ENCODE assay signal across 13 cellular contexts in genomic region chrX:24493740-24494543, GRCh38. TPM values are rescaled to one million over a fixed set of nuclear protein-coding genes. Genes with fewer than 3 reads are reported as not detected.
A peak's percentile ranks its signal among the peaks of the same experiment; 100 is the strongest.
DNase-seq lines count a peak whose midpoint lies in the region; ATAC-seq and TF ChIP-seq lines count a peak whose summit lies in the region.
"Had no signal": no experiment of that assay in that cellular context is flagged by ENCODE, and none has a peak within 500 bp of the region (broad histone marks: within the 10 kb centered on the region; RNA-seq: fewer than 3 reads in every experiment).

No MANE protein-coding gene starts in this region.

- H3K4me2 ChIP-seq in hepatocyte = peak overlapping the region; percentile 66

- H2AFZ ChIP-seq in hepatocyte = no peak overlapping the region

- peak overlapping the region; percentile 48 for H3K4me3 Mint-ChIP-seq in activated CD4-positive, alpha-beta T cell treated with anti-CD3 and anti-CD28 coated beads, Interleukin-2, amount 10 ng/mL, durations not matched to agents 24 days and 14 days

- H4K20me1 ChIP-seq in hepatocyte (ENCODE audit: insufficient read depth, poor library complexity, severe bottlenecking) = no peaks in the 10 kb centered on the region

- peak; percentile 19; the same call in 1 of the 3 replicates for ATAC-seq in RWPE2 (ENCODE audit: low read depth)
- ATAC-seq: GM12878 had no signal

- TF ChIP-seq CTCF in RWPE2 (IDR thresholded peaks at IDR 0.05; ENCODE audit: poor library complexity, severe bottlenecking) (no peak), hepatocyte (IDR thresholded peaks at IDR 0.05; ENCODE audit: poor library complexity) (no peak), stomach (IDR thresholded peaks at IDR 0.05) (no peak), Peyer's patch (IDR thresholded peaks at IDR 0.05) (no peak)

- peaks cover 2% of the 10 kb centered on the region for H3K36me3 Mint-ChIP-seq in activated CD4-positive, alpha-beta T cell treated with anti-CD3 and anti-CD28 coated beads, Interleukin-2, amount 10 ng/mL, durations not matched to agents 24 days and 14 days (ENCODE audit: low read depth)

- intact Hi-C loops in activated CD4-positive, alpha-beta T cell treated with anti-CD3 and anti-CD28 coated beads, Interleukin-2, amount 10 ng/mL, durations not matched to agents 24 days and 14 days (cut with micrococcal nuclease) = no loop called here
- intact Hi-C loops in stomach (cut with DNase I; ENCODE audit: low total_unique reads) (no loop called here), posterior vena cava (cut with DNase I) (loop anchor here (10.0 kb wide), 2 partner anchors 99 to 129 kb away; partner anchors contain the start of gene SUPT20HL1 (in 1 of the 2))

- H3K36me3 ChIP-seq in RWPE2 (ENCODE audit: low read depth) = no peaks in the 10 kb centered on the region
- H3K36me3 ChIP-seq in hepatocyte (replicated peaks; ENCODE audit: insufficient read depth, low read depth) = no peaks in the 10 kb centered on the region
- no peaks in the 10 kb centered on the region for H3K36me3 ChIP-seq in stomach
- H3K36me3 ChIP-seq in Peyer's patch = no peaks in the 10 kb centered on the region

- H3K4me1 Mint-ChIP-seq in activated CD4-positive, alpha-beta T cell treated with anti-CD3 and anti-CD28 coated beads, Interleukin-2, amount 10 ng/mL, durations not matched to agents 24 days and 14 days = peaks cover 26% of the 10 kb centered on the region

- H3K27me3 ChIP-seq in RWPE2 (ENCODE audit: insufficient read depth, poor library complexity, severe bottlenecking) (no peaks in the 10 kb centered on the region), hepatocyte (no peaks in the 10 kb centered on the region), stomach (no peaks in the 10 kb centered on the region), Peyer's patch (no peaks in the 10 kb centered on the region)

- H3K4me1 ChIP-seq in RWPE2 (ENCODE audit: insufficient read depth, poor library complexity, severe bottlenecking) (peaks cover 14% of the 10 kb centered on the region), hepatocyte (ENCODE audit: insufficient read depth) (peaks cover 7% of the 10 kb centered on the region), stomach (peaks cover 0 to 21% (median 11%) of the 10 kb centered on the region in 4 donors), Peyer's patch (peaks cover 0 to 23% (median 0%) of the 10 kb centered on the region in 4 donors)

- H3K27me3 Mint-ChIP-seq in activated CD4-positive, alpha-beta T cell treated with anti-CD3 and anti-CD28 coated beads, Interleukin-2, amount 10 ng/mL, durations not matched to agents 24 days and 14 days = no peaks in the 10 kb centered on the region

- H3K4me3 ChIP-seq in RWPE2 (ENCODE audit: severe bottlenecking) = no peak overlapping the region
- H3K4me3 ChIP-seq in hepatocyte = no peak overlapping the region
- H3K4me3 ChIP-seq in stomach = no peak overlapping the region
- H3K4me3 ChIP-seq in Peyer's patch = no peak overlapping the region
- H3K4me3 ChIP-seq: GM12878, lung had no signal

- H3K9me3 Mint-ChIP-seq in activated CD4-positive, alpha-beta T cell treated with anti-CD3 and anti-CD28 coated beads, Interleukin-2, amount 10 ng/mL, durations not matched to agents 24 days and 14 days = no peaks in the 10 kb centered on the region

- H3K27ac ChIP-seq in RWPE2 (ENCODE audit: poor library complexity, severe bottlenecking) (peak overlapping the region; percentile 33), hepatocyte (peak overlapping the region; percentile 44), stomach (peak overlapping the region in 3 of 5 donors; percentile 27 to 49 (median 31)), Peyer's patch (peak overlapping the region in 2 of 4 donors; percentile 54 to 62)

- no peaks in the 10 kb centered on the region for H3K9me2 ChIP-seq in hepatocyte (replicated peaks; ENCODE audit: insufficient read depth)

- peak; percentile 60 for DNase-seq in activated CD4-positive, alpha-beta T cell treated with anti-CD3 and anti-CD28 coated beads, Interleukin-2, amount 10 ng/mL, durations not matched to agents 24 days and 14 days
- DNase-seq in activated CD4-positive, alpha-beta T cell treated with anti-CD3 and anti-CD28 coated beads for 1 hour = no peak
- DNase-seq in RWPE2 (ENCODE audit: low spot score) (no peak), hepatocyte (ENCODE audit: low spot score) (peak; percentile 36), stomach (no peak), Peyer's patch (no peak), COLO829 (ENCODE audit: low spot score) (no peak), posterior vena cava (ENCODE audit: low spot score) (no peak)
- DNase-seq: activated CD4-positive, CD25-positive, alpha-beta regulatory T cell; amygdala; stimulated activated naive CD4-positive, alpha-beta T cell treated with Interleukin-2 at 50 U/mL for 16 hours had no signal

- 38% methylated on average over 6 of the region's 6 CpGs for WGBS in hepatocyte (ENCODE audit: low lambda C conversion rate, missing lambda C conversion rate)
- WGBS in stomach, 5 donors = 33 to 40% (median 34%) methylated on average over 6 of the region's 6 CpGs

- TF ChIP-seq POLR2A in stomach (IDR thresholded peaks at IDR 0.05) = no peak
- TF ChIP-seq POLR2A in Peyer's patch (IDR thresholded peaks at IDR 0.05) = no peak

- no peak for TF ChIP-seq EP300 in stomach (IDR thresholded peaks at IDR 0.05)

- H3K79me2 ChIP-seq in hepatocyte = peaks cover 7% of the 10 kb centered on the region

- no peaks in the 10 kb centered on the region for H3K9me3 ChIP-seq in RWPE2 (ENCODE audit: severe bottlenecking)
- H3K9me3 ChIP-seq in hepatocyte (ENCODE audit: low read depth) = no peaks in the 10 kb centered on the region
- H3K9me3 ChIP-seq in stomach = no peaks in the 10 kb centered on the region
- no peaks in the 10 kb centered on the region for H3K9me3 ChIP-seq in Peyer's patch

- H3K27ac Mint-ChIP-seq in activated CD4-positive, alpha-beta T cell treated with anti-CD3 and anti-CD28 coated beads, Interleukin-2, amount 10 ng/mL, durations not matched to agents 24 days and 14 days = peak overlapping the region; percentile 82

RNA-seq across cellular contexts. Expression of gene PDK3, which starts 28.9 kb away (rescaled TPM):
- total RNA-seq in activated CD4-positive, alpha-beta T cell treated with anti-CD3 and anti-CD28 coated beads, Interleukin-2, amount 10 ng/mL, durations not matched to agents 24 days and 14 days = 26.3 and 30.7 TPM in 2 replicates
- total RNA-seq in hepatocyte (22.5 and 30.9 TPM in 2 replicates), stomach (10 to 100 TPM in 3 of 5 donors, 1 to 10 TPM in 1, under 1 TPM in 1; 0.29 to 81.1 (median 22.0) TPM), Peyer's patch (10 to 100 TPM; 26.4 to 56.0 (median 32.5) TPM), posterior vena cava (10 to 100 TPM; 58.0 to 67.3 TPM)
- polyA plus RNA-seq in hepatocyte (19.8 and 23.4 TPM in 2 replicates), stomach (1 to 10 TPM; 2.0 to 3.2 (median 2.3) TPM)

Comparison
In these comparisons a context has a peak if more than half of its experiments do, and no peak if none do; other contexts are left out.
1. DNase-seq: peak in activated CD4-positive, alpha-beta T cell treated with anti-CD3 and anti-CD28 coated beads, Interleukin-2, amount 10 ng/mL, durations not matched to agents 24 days and 14 days (single experiment) and hepatocyte (single experiment); none in activated CD4-positive, alpha-beta T cell treated with anti-CD3 and anti-CD28 coated beads for 1 hour (single experiment), RWPE2 (single experiment), stomach (single experiment), Peyer's patch (0 of 3), COLO829 (single experiment) and posterior vena cava (single experiment).
2. intact Hi-C loops: an anchor here in posterior vena cava (10.0 kb wide); none called in activated CD4-positive, alpha-beta T cell treated with anti-CD3 and anti-CD28 coated beads, Interleukin-2, amount 10 ng/mL, durations not matched to agents 24 days and 14 days and stomach.